Comparison of ENCODE assay signal across 9 cellular contexts in genomic region chr22:36816635-36817428, GRCh38. TPM values are rescaled to one million over a fixed set of nuclear protein-coding genes. Genes with fewer than 3 reads are reported as not detected.
A peak's percentile ranks its signal among the peaks of the same experiment; 100 is the strongest.
DNase-seq lines count a peak whose midpoint lies in the region; TF ChIP-seq lines count a peak whose summit lies in the region.
"Had no signal": no experiment of that assay in that cellular context is flagged by ENCODE, and none has a peak within 500 bp of the region (broad histone marks: within the 10 kb centered on the region; RNA-seq: fewer than 3 reads in every experiment).

TSS of gene PVALB (minus strand) at chr22:36817035. CDS start at chr22:36817005, 30 bp downstream.

- peaks cover 69% of the 10 kb centered on the region for H3K27me3 Mint-ChIP-seq in activated CD4-positive, alpha-beta T cell treated with anti-CD3 and anti-CD28 coated beads, Interleukin-2, amount 10 ng/mL, durations not matched to agents 24 days and 14 days

- H3K27ac ChIP-seq in ascending aorta (no peak within 1 kb of the TSS), testis (no peak within 1 kb of the TSS)

- TF ChIP-seq CTCF in ascending aorta (IDR thresholded peaks at IDR 0.05), result no peak
- TF ChIP-seq CTCF in testis (IDR thresholded peaks at IDR 0.05), result no peak

- intact Hi-C loops in activated CD4-positive, alpha-beta T cell treated with anti-CD3 and anti-CD28 coated beads, Interleukin-2, amount 10 ng/mL, durations not matched to agents 24 days and 14 days (cut with micrococcal nuclease), result no loop called here
- intact Hi-C loops in ascending aorta (cut with DNase I) (no loop called here), testis (cut with DNase I; ENCODE audit: low total_unique reads) (no loop called here)

- H3K27ac Mint-ChIP-seq in activated CD4-positive, alpha-beta T cell treated with anti-CD3 and anti-CD28 coated beads, Interleukin-2, amount 10 ng/mL, durations not matched to agents 24 days and 14 days, result no peak within 1 kb of the TSS

- peak; percentile 59 for DNase-seq in activated CD4-positive, alpha-beta T cell treated with anti-CD3 and anti-CD28 coated beads, Interleukin-2, amount 10 ng/mL, durations not matched to agents 24 days and 14 days
- no peak for DNase-seq in activated CD4-positive, alpha-beta T cell treated with anti-CD3 and anti-CD28 coated beads, Interleukin-2, amount 50 U/mL, for 1 hour
- DNase-seq in ascending aorta (ENCODE audit: low spot score in 2 of 2) (no peak), inferior parietal cortex (ENCODE audit: extremely low spot score) (peak; percentile 13), testis (peak; percentile 23), NCI-H128 (lab: John Stamatoyannopoulos, UW; ENCODE audit: unreplicated experiment) (no peak), T1000 (lab: John Stamatoyannopoulos, UW) (no peak)
- DNase-seq in effector CD8-positive, alpha-beta T cell (lab: John Stamatoyannopoulos, UW), result no peak

- peaks cover 4% of the 10 kb centered on the region for H3K27me3 ChIP-seq in ascending aorta
- no peaks in the 10 kb centered on the region for H3K27me3 ChIP-seq in testis

- no peak for TF ChIP-seq POLR2A in testis (IDR thresholded peaks at IDR 0.05)

- peaks cover 4% of the 10 kb centered on the region for H3K4me1 Mint-ChIP-seq in activated CD4-positive, alpha-beta T cell treated with anti-CD3 and anti-CD28 coated beads, Interleukin-2, amount 10 ng/mL, durations not matched to agents 24 days and 14 days

- 1% methylated on average over 40 to 70 of the region's 74 CpGs for WGBS in testis, 2 donors

- no peaks in the 10 kb centered on the region for H3K9me3 Mint-ChIP-seq in activated CD4-positive, alpha-beta T cell treated with anti-CD3 and anti-CD28 coated beads, Interleukin-2, amount 10 ng/mL, durations not matched to agents 24 days and 14 days

- peak within 1 kb of the TSS; percentile 30 to 40 for H3K4me3 ChIP-seq in ascending aorta
- peak within 1 kb of the TSS; percentile 10 to 55 for H3K4me3 ChIP-seq in testis

- H3K36me3 Mint-ChIP-seq in activated CD4-positive, alpha-beta T cell treated with anti-CD3 and anti-CD28 coated beads, Interleukin-2, amount 10 ng/mL, durations not matched to agents 24 days and 14 days (ENCODE audit: low read depth), result no peaks in the 10 kb centered on the region

- H3K4me3 Mint-ChIP-seq in activated CD4-positive, alpha-beta T cell treated with anti-CD3 and anti-CD28 coated beads, Interleukin-2, amount 10 ng/mL, durations not matched to agents 24 days and 14 days, result peak within 1 kb of the TSS; percentile 10

- H3K9me3 ChIP-seq in ascending aorta (no peaks in the 10 kb centered on the region), testis (no peaks in the 10 kb centered on the region)

- H3K36me3 ChIP-seq in ascending aorta (no peaks in the 10 kb centered on the region), testis (ENCODE audit: low read depth, missing control alignments) (no peaks in the 10 kb centered on the region)

- H3K4me1 ChIP-seq in ascending aorta, result no peaks in the 10 kb centered on the region
- H3K4me1 ChIP-seq in testis, result peaks cover 9% of the 10 kb centered on the region

RNA-seq across cellular contexts. Expression of gene PVALB, which starts in this region (rescaled TPM):
- total RNA-seq in activated CD4-positive, alpha-beta T cell treated with anti-CD3 and anti-CD28 coated beads, Interleukin-2, amount 10 ng/mL, durations not matched to agents 24 days and 14 days, result not detected in 2 replicates
- not detected for total RNA-seq in ascending aorta
- 1 to 10 TPM in 1 of 2 donors, not detected in 1; 3.0 TPM for total RNA-seq in testis
- polyA plus RNA-seq in testis (ENCODE audit: insufficient read depth, low read depth, low replicate concordance), result 2.3 TPM
- polyA plus RNA-seq: keratinocyte had no signal

Comparison
In these comparisons a context has a peak if more than half of its experiments do, and no peak if none do; other contexts are left out.
1. Peak in DNase-seq in activated CD4-positive, alpha-beta T cell treated with anti-CD3 and anti-CD28 coated beads, Interleukin-2, amount 10 ng/mL, durations not matched to agents 24 days and 14 days; RNA of the gene not detected or under 1 TPM.
2. DNase-seq: peak in inferior parietal cortex (single experiment) and testis (single experiment); none in activated CD4-positive, alpha-beta T cell treated with anti-CD3 and anti-CD28 coated beads, Interleukin-2, amount 50 U/mL, for 1 hour (single experiment), ascending aorta (0 of 2), NCI-H128 (single experiment), T1000 (single experiment) and effector CD8-positive, alpha-beta T cell (single experiment).